31 cellular contexts compared by ENCODE assay signal in genomic region chr20:61533231-61533631, GRCh38.
"Had no signal": no experiment of that assay in that cellular context is flagged by ENCODE, and none has a peak within 500 bp of the region (broad histone marks: within the 10 kb centered on the region; RNA-seq: fewer than 3 reads in every experiment).

No MANE protein-coding gene starts in this region.

- H3K36me3 ChIP-seq: ascending aorta, cardiac muscle cell, Peyer's patch, WERI-Rb-1 had no signal

- H3K4me1 ChIP-seq: ascending aorta, Peyer's patch had no signal

- H3K9me3 ChIP-seq: ascending aorta, Peyer's patch had no signal

- H3K36me3 Mint-ChIP-seq: activated CD8-positive, alpha-beta memory T cell treated with anti-CD3 and anti-CD28 coated beads, Interleukin-2, amount 10 ng/mL, durations not matched to agents 7 days and 5 days; activated naive CD4-positive, alpha-beta T cell treated with anti-CD3 and anti-CD28 coated beads, Interleukin-2, amount 10 ng/mL, durations not matched to agents 7 days and 5 days; activated naive CD8-positive, alpha-beta T cell had no signal

- ATAC-seq: activated CD8-positive, alpha-beta memory T cell treated with anti-CD3 and anti-CD28 coated beads, Interleukin-2, amount 10 ng/mL, durations not matched to agents 7 days and 5 days; K562; PC-3 had no signal

- H3K27me3 Mint-ChIP-seq: activated CD4-positive, alpha-beta memory T cell treated with anti-CD3 and anti-CD28 coated beads, Interleukin-2, amount 10 ng/mL, durations not matched to agents 7 days and 5 days; activated CD8-positive, alpha-beta memory T cell treated with anti-CD3 and anti-CD28 coated beads, Interleukin-2, amount 10 ng/mL, durations not matched to agents 7 days and 5 days; activated naive CD4-positive, alpha-beta T cell treated with anti-CD3 and anti-CD28 coated beads, Interleukin-2, amount 10 ng/mL, durations not matched to agents 7 days and 5 days; activated naive CD8-positive, alpha-beta T cell; central memory CD8-positive, alpha-beta T cell had no signal

- H3K4me3 Mint-ChIP-seq: activated CD4-positive, alpha-beta memory T cell treated with anti-CD3 and anti-CD28 coated beads, Interleukin-2, amount 10 ng/mL, durations not matched to agents 7 days and 5 days; activated CD8-positive, alpha-beta memory T cell treated with anti-CD3 and anti-CD28 coated beads, Interleukin-2, amount 10 ng/mL, durations not matched to agents 7 days and 5 days; activated naive CD4-positive, alpha-beta T cell treated with anti-CD3 and anti-CD28 coated beads, Interleukin-2, amount 10 ng/mL, durations not matched to agents 7 days and 5 days; activated naive CD8-positive, alpha-beta T cell; central memory CD8-positive, alpha-beta T cell had no signal

- DNase-seq: activated CD4-positive, alpha-beta memory T cell treated with anti-CD3 and anti-CD28 coated beads, Interleukin-2, amount 10 ng/mL, durations not matched to agents 7 days and 5 days; activated CD4-positive, alpha-beta T cell treated with anti-CD3 and anti-CD28 coated beads for 1 hour; activated CD4-positive, alpha-beta T cell treated with anti-CD3 and anti-CD28 coated beads for 48 hours; activated CD4-positive, CD25-positive, alpha-beta regulatory T cell; activated CD8-positive, alpha-beta memory T cell treated with anti-CD3 and anti-CD28 coated beads for 24 hours; activated CD8-positive, alpha-beta memory T cell treated with anti-CD3 and anti-CD28 coated beads, Interleukin-2, amount 10 ng/mL, durations not matched to agents 7 days and 5 days; activated CD8-positive, alpha-beta memory T cell treated with anti-CD3 and anti-CD28 coated beads, Interleukin-2, amount 50 U/mL, for 48 hours; activated effector memory CD4-positive, alpha-beta T cell treated with Interleukin-2 at 50 U/mL for 16 hours; activated naive CD4-positive, alpha-beta T cell treated with anti-CD3 and anti-CD28 coated beads, Interleukin-2, amount 10 ng/mL, durations not matched to agents 7 days and 5 days; activated T-cell treated with anti-CD3 and anti-CD28 coated beads, Interleukin-2, amount 50 U/mL, for 48 hours; amygdala; Karpas-422; NCI-H1105; NCI-H1417 treated with DMSO at 0.1 percent for 48 hours; NCI-H187 treated with DMSO at 0.1 percent for 48 hours; NCI-H2081 treated with DMSO at 0.1 percent for 48 hours; NCI-H510A; NCI-H526; NCI-H748 treated with DMSO at 0.1 percent for 48 hours; NK-92 treated with Interleukin-12 subunit alpha and Interleukin-12 subunit beta, amount 100 ng/mL, for 24 hours; PC-3; Peyer's patch; Right ventricle myocardium superior; RPMI8226; T1000; WERI-Rb-1 had no signal

- H3K9me3 Mint-ChIP-seq: activated CD4-positive, alpha-beta memory T cell treated with anti-CD3 and anti-CD28 coated beads, Interleukin-2, amount 10 ng/mL, durations not matched to agents 7 days and 5 days; activated naive CD4-positive, alpha-beta T cell treated with anti-CD3 and anti-CD28 coated beads, Interleukin-2, amount 10 ng/mL, durations not matched to agents 7 days and 5 days; central memory CD8-positive, alpha-beta T cell had no signal

- H3K4me3 ChIP-seq: ascending aorta, cardiac muscle cell, K562, Peyer's patch had no signal

- H3K27ac Mint-ChIP-seq: activated CD4-positive, alpha-beta memory T cell treated with anti-CD3 and anti-CD28 coated beads, Interleukin-2, amount 10 ng/mL, durations not matched to agents 7 days and 5 days; activated CD8-positive, alpha-beta memory T cell treated with anti-CD3 and anti-CD28 coated beads, Interleukin-2, amount 10 ng/mL, durations not matched to agents 7 days and 5 days; activated naive CD4-positive, alpha-beta T cell treated with anti-CD3 and anti-CD28 coated beads, Interleukin-2, amount 10 ng/mL, durations not matched to agents 7 days and 5 days; activated naive CD8-positive, alpha-beta T cell had no signal

- H3K27me3 ChIP-seq: ascending aorta, cardiac muscle cell, Peyer's patch had no signal

- H3K27ac ChIP-seq: ascending aorta, cardiac muscle cell, Peyer's patch, WERI-Rb-1 had no signal

- H3K4me1 Mint-ChIP-seq: activated CD4-positive, alpha-beta memory T cell treated with anti-CD3 and anti-CD28 coated beads, Interleukin-2, amount 10 ng/mL, durations not matched to agents 7 days and 5 days; activated CD8-positive, alpha-beta memory T cell treated with anti-CD3 and anti-CD28 coated beads, Interleukin-2, amount 10 ng/mL, durations not matched to agents 7 days and 5 days; activated naive CD4-positive, alpha-beta T cell treated with anti-CD3 and anti-CD28 coated beads, Interleukin-2, amount 10 ng/mL, durations not matched to agents 7 days and 5 days; central memory CD8-positive, alpha-beta T cell had no signal
